In the genomic region with DNA sequence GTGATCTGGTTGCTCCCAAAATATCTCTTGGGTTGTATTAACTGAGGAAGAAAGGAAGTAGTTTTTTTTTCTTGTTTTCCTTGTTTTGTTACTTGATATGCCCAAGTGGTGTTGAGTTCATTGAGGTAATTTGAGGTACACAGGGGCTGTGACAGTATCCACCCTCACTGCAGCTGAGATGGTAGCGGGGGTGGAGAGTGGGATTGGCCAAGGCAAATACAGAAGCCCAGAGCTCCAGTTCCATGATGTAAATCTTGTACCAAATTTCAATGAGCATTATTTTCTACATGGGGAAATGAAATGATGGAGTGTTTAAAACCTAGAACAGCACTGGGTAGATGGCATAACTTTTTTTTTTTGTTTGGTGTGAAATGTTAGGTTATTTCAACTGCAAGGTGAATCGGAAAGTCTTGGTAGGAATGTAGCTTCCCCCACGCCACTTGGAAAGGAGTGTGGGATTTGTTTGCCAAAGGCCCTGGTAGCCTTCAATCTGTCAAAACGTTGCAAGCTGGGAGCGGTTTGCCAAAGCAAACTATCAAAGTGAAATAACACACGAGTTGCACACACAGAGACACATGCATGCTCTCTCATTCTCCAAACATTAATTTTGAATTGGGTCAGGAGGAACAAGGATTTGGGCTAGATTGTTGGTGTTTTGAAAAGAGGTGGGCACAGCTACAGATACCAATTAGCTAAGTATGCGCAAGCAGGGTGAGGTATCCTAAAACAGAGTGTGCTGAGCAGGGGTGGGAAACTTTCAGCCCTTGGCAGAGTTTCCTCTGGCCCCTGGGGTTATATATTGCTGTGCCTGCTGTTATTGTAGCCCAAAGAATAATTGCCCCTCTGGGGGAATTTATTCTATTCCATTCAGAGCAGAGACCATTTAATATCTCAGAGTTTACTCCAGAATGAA, we compare ENCODE assay signal across 16 cellular contexts. TPM values are rescaled to one million over a fixed set of nuclear protein-coding genes. Genes with fewer than 3 reads are reported as not detected.
A peak's percentile ranks its signal among the peaks of the same experiment; 100 is the strongest.
DNase-seq lines count a peak whose midpoint lies in the region; FAIRE-seq and TF ChIP-seq lines count a peak whose summit lies in the region.
"Had no signal": no experiment of that assay in that cellular context is flagged by ENCODE, and none has a peak within 500 bp of the region (broad histone marks: within the 10 kb centered on the region; RNA-seq: fewer than 3 reads in every experiment).

No MANE protein-coding gene starts in this region.

- H3K36me3 ChIP-seq in keratinocyte (ENCODE audit: control insufficient read depth in 2 of 2, extremely low read depth in 1 of 2, insufficient read depth in 2 of 2, low read length in 2 of 2) (peaks cover 23 to 25% of the 10 kb centered on the region in 2 experiments), stomach (no peaks in the 10 kb centered on the region), small intestine (ENCODE audit: control insufficient read depth in 2 of 2, insufficient read depth in 2 of 2, low read length in 2 of 2) (no peaks in the 10 kb centered on the region)
- H3K36me3 ChIP-seq: upper lobe of left lung had no signal

- TF ChIP-seq EP300 in stomach (IDR thresholded peaks at IDR 0.05) = no peak

- H3K4me3 Mint-ChIP-seq in CD14-positive monocyte = peak overlapping the region in 1 of 2 donors; percentile 3

- no peak overlapping the region for H3K4me3 ChIP-seq in keratinocyte (ENCODE audit: control insufficient read depth in 2 of 3, extremely low read depth in 1 of 3, insufficient read depth in 2 of 3, low read depth in 1 of 3, low read length in 3 of 3)
- no peak overlapping the region for H3K4me3 ChIP-seq in stomach
- H3K4me3 ChIP-seq in small intestine (ENCODE audit: low read depth in 1 of 2, low read length in 2 of 2) = no peak overlapping the region
- H3K4me3 ChIP-seq: MG63, upper lobe of left lung had no signal

- H3K9me3 ChIP-seq in keratinocyte (ENCODE audit: control insufficient read depth, low read depth, low read length) (no peaks in the 10 kb centered on the region), stomach (no peaks in the 10 kb centered on the region), small intestine (ENCODE audit: control insufficient read depth, low read depth) (no peaks in the 10 kb centered on the region)
- H3K9me3 ChIP-seq: MG63, upper lobe of left lung had no signal

- intact Hi-C loops in stomach (cut with DNase I; ENCODE audit: low total_unique reads) = no loop called here
- intact Hi-C loops in CD14-positive monocyte (cut with micrococcal nuclease) = no loop called here

- peaks cover 36% of the 10 kb centered on the region for H3K79me2 ChIP-seq in keratinocyte (ENCODE audit: control insufficient read depth, insufficient read depth, low read length)
- H3K79me2 ChIP-seq: parathyroid adenoma had no signal

- WGBS in stomach, 5 donors = 26 to 46% (median 29%) methylated on average over 7 of the region's 7 CpGs
- 64 to 68% (median 66%) methylated on average over 7 of the region's 7 CpGs for WGBS in small intestine, 3 donors

- dilution Hi-C loops in keratinocyte (cut with MboI; ENCODE audit: extremely low pct_ligation_motif_present, low sequenced_read_pairs) = no loop called here

- H4K20me1 ChIP-seq in keratinocyte (ENCODE audit: control insufficient read depth, extremely low read depth, insufficient read depth, low read length) = no peaks in the 10 kb centered on the region

- peak; percentile 20 for FAIRE-seq in keratinocyte (lab: Jason Lieb, UNC)
- no peak for FAIRE-seq in small intestine (lab: Jason Lieb, UNC)
- FAIRE-seq: colon had no signal

- TF ChIP-seq CTCF in keratinocyte (optimal IDR thresholded peaks at IDR 0.05 in 1 of 3, IDR thresholded peaks at IDR 0.05 in 1 of 3, conservative IDR thresholded peaks at IDR 0.05 in 1 of 3; ENCODE audit: extremely low read depth in 1 of 3, insufficient read depth in 2 of 3, low read length in 3 of 3) (no peak), stomach (IDR thresholded peaks at IDR 0.05) (no peak), CD14-positive monocyte (IDR thresholded peaks at IDR 0.05) (no peak)

- peaks cover 2 to 9% (median 6%) of the 10 kb centered on the region in 3 donors for H3K27me3 Mint-ChIP-seq in CD14-positive monocyte (ENCODE audit: low read depth in 3 of 3)

- H3K9me1 ChIP-seq in keratinocyte (ENCODE audit: control insufficient read depth, extremely low read depth, insufficient read depth, low read length) = no peaks in the 10 kb centered on the region

- H3K27ac ChIP-seq in keratinocyte (ENCODE audit: control insufficient read depth, insufficient read depth, low read length) = peak overlapping the region; percentile 64
- H3K27ac ChIP-seq in stomach = peak overlapping the region in 4 of 5 donors; percentile 42 to 81 (median 64)
- no peak overlapping the region for H3K27ac ChIP-seq in small intestine (ENCODE audit: low read depth in 1 of 2, low read length in 1 of 2)
- H3K27ac ChIP-seq: parathyroid adenoma, upper lobe of left lung had no signal

- no peak overlapping the region for H2AFZ ChIP-seq in keratinocyte (ENCODE audit: control insufficient read depth, low read length)
- H2AFZ ChIP-seq: parathyroid adenoma had no signal

- peak; percentile 5 for DNase-seq in NCI-H1694 treated with DMSO at 0.1 percent for 48 hours (lab: John Stamatoyannopoulos, UW)
- peak; percentile 34 for DNase-seq in brain pericyte (ENCODE audit: low read depth, low spot score)
- DNase-seq in keratinocyte (ENCODE audit: low read depth, low spot score) = no peak
- DNase-seq in stomach = peak; percentile 81
- DNase-seq in small intestine = no peak
- no peak for DNase-seq in CD14-positive monocyte (ENCODE audit: low spot score)
- DNase-seq in medulla oblongata (ENCODE audit: extremely low spot score) = no peak
- DNase-seq: activated CD8-positive, alpha-beta memory T cell treated with anti-CD3 and anti-CD28 coated beads, Interleukin-2, amount 50 U/mL, for 48 hours; DND-41; erythroblast; MG63; NCI-H345; upper lobe of left lung had no signal

- H3K4me1 Mint-ChIP-seq in CD14-positive monocyte = no peaks in the 10 kb centered on the region

- no peak overlapping the region for H3K4me2 ChIP-seq in keratinocyte (ENCODE audit: control insufficient read depth, extremely low read depth, insufficient read depth, low read depth, low read length)

- no peak for TF ChIP-seq POLR2A in stomach (IDR thresholded peaks at IDR 0.05)

- peaks cover 36% of the 10 kb centered on the region for H3K4me1 ChIP-seq in keratinocyte (ENCODE audit: control insufficient read depth, extremely low read depth, insufficient read depth, low read length)
- peaks cover 0 to 75% (median 38%) of the 10 kb centered on the region in 4 donors for H3K4me1 ChIP-seq in stomach
- no peaks in the 10 kb centered on the region for H3K4me1 ChIP-seq in small intestine (ENCODE audit: control insufficient read depth in 2 of 2, insufficient read depth in 1 of 2, low read depth in 1 of 2, low read length in 1 of 2)
- H3K4me1 ChIP-seq: parathyroid adenoma had no signal

- peak overlapping the region in 1 of 7 donors; percentile 42 for H3K27ac Mint-ChIP-seq in CD14-positive monocyte
- H3K27ac Mint-ChIP-seq: activated naive CD4-positive, alpha-beta T cell treated with anti-CD3 and anti-CD28 coated beads, Interleukin-2, amount 50 U/mL, for 72 hours had no signal

- H3K27me3 ChIP-seq in keratinocyte (ENCODE audit: control insufficient read depth, extremely low read depth, insufficient read depth, low read length) = no peaks in the 10 kb centered on the region
- H3K27me3 ChIP-seq in stomach = no peaks in the 10 kb centered on the region
- no peaks in the 10 kb centered on the region for H3K27me3 ChIP-seq in small intestine (ENCODE audit: control insufficient read depth in 2 of 2, insufficient read depth in 2 of 2, low read length in 2 of 2)
- H3K27me3 ChIP-seq: MG63, upper lobe of left lung had no signal

- H3K9ac ChIP-seq in keratinocyte (ENCODE audit: control insufficient read depth, extremely low read depth, insufficient read depth, low read length) = no peak overlapping the region
- H3K9ac ChIP-seq: parathyroid adenoma had no signal

- H3K36me3 Mint-ChIP-seq in CD14-positive monocyte = no peaks in the 10 kb centered on the region
- H3K36me3 Mint-ChIP-seq: activated naive CD4-positive, alpha-beta T cell treated with anti-CD3 and anti-CD28 coated beads, Interleukin-2, amount 50 U/mL, for 72 hours had no signal

- peaks cover 0 to 3% (median 0%) of the 10 kb centered on the region in 7 donors for H3K9me3 Mint-ChIP-seq in CD14-positive monocyte
- H3K9me3 Mint-ChIP-seq: activated naive CD4-positive, alpha-beta T cell treated with anti-CD3 and anti-CD28 coated beads, Interleukin-2, amount 50 U/mL, for 72 hours had no signal

RNA-seq across cellular contexts. Expression of gene THSD4, which starts 34.6 kb away (rescaled TPM):
- 24.5 to 37.0 TPM (median 25.3 TPM) in 3 replicates for polyA plus RNA-seq in keratinocyte
- polyA plus RNA-seq in keratinocyte (2011; ENCODE audit: low read depth) = 17.6 TPM
- polyA plus RNA-seq in keratinocyte (2011; cell fraction: cytosol; rRNA removed) = 15.4 and 18.0 TPM in 2 replicates
- polyA plus RNA-seq in keratinocyte (2011; cell fraction: nucleus; rRNA removed) = 110 and 134 TPM in 2 replicates
- polyA plus RNA-seq in keratinocyte (2012; ENCODE audit: low replicate concordance) = 20.1 and 59.2 TPM in 2 replicates
- 60.2 to 89.9 TPM (median 67.0 TPM) in 3 replicates for polyA minus RNA-seq in keratinocyte
- polyA minus RNA-seq in keratinocyte (2011; cell fraction: cytosol; rRNA and poly(A)+ RNA removed) = 49.9 TPM
- polyA minus RNA-seq in keratinocyte (2011; cell fraction: nucleus; rRNA and poly(A)+ RNA removed) = 173 and 249 TPM in 2 replicates
- total RNA-seq in stomach = 10 to 100 TPM; 18.0 to 79.4 (median 23.5) TPM
- polyA plus RNA-seq in stomach = 10 to 100 TPM in 1 of 3 donors, 1 to 10 TPM in 2; 1.8 to 40.9 (median 5.8) TPM
- polyA plus RNA-seq in small intestine = 10 to 100 TPM in 1 of 3 donors, 1 to 10 TPM in 2; 3.6 to 12.1 (median 7.3) TPM
- not detected for polyA plus RNA-seq in CD14-positive monocyte
- total RNA-seq: activated naive CD4-positive, alpha-beta T cell treated with anti-CD3 and anti-CD28 coated beads, Interleukin-2, amount 50 U/mL, for 72 hours had no signal

Comparison
In these comparisons a context has a peak if more than half of its experiments do, and no peak if none do; other contexts are left out.
1. DNase-seq: peak in NCI-H1694 treated with DMSO at 0.1 percent for 48 hours (single experiment), brain pericyte (single experiment) and stomach (single experiment); none in keratinocyte (single experiment), small intestine (single experiment), CD14-positive monocyte (single experiment) and medulla oblongata (single experiment).
2. H3K27ac ChIP-seq: peak in keratinocyte (single experiment) and stomach (4 of 5); none in small intestine (0 of 2).